In the genomic region with DNA sequence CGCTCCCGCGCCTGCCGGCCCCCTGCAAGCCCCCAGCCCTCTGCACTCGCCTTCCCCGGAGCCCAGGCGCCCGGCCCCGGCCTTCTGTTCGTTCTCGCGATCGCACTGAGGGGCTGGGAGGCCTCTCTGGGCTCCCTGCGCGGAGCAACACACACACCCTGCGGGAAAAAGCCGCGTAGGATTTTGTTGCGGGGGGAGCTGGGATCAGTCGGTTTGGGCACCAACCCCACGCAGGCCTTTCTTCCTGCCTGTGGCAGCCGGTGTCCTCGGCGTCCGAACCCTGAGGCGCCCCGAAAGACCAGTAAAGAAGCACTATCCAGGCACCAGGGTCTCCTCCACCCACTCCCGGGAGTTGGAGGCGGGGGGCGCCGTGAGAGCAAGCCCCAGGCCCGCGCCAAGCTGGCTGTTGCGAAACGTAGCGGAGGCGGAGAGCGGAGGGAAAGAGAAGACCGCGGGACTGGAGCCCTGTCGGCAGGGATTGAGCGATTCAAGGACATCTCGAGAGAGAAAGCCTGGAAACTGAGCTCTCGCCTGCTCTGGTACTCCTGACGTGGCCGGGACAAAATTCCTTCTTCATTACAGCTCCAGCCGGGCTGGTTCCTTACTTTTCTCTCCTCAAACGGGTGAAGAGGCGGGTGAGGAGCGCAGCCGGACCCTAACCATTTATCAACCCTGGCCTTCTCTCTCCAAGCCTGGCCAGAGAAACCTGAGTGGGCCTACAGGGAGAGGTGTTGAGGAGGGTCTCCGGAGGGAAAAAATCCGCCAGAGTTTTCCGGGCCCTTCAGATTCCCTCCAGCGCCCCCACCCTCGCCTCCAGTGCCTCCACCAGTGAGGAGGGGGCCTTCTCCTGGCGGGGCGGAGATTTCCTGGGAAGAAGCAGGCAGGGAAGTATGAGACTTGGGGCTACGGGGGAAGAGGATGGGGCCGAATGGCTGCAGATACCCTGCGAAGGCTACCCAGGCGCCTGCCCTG, we compare ENCODE assay signal across 11 cellular contexts. TPM values are rescaled to one million over a fixed set of nuclear protein-coding genes. Genes with fewer than 3 reads are reported as not detected.
DNase-seq lines count a peak whose midpoint lies in the region; ATAC-seq and TF ChIP-seq lines count a peak whose summit lies in the region.
"Had no signal": no experiment of that assay in that cellular context is flagged by ENCODE, and none has a peak within 500 bp of the region (broad histone marks: within the 10 kb centered on the region; RNA-seq: fewer than 3 reads in every experiment).

No MANE protein-coding gene starts in this region.

- no TSS peak for BruUV-seq in MCF 10A (replicated peaks; lab: Mats Ljungman, UMichigan)

- H3K36me3 ChIP-seq in breast epithelium, result no peaks in the 10 kb centered on the region
- no peaks in the 10 kb centered on the region for H3K36me3 ChIP-seq in upper lobe of right lung
- no peaks in the 10 kb centered on the region for H3K36me3 ChIP-seq in uterus

- H3K9me3 Mint-ChIP-seq in MCF 10A (ENCODE audit: unreplicated experiment), result no peaks in the 10 kb centered on the region
- no peaks in the 10 kb centered on the region for H3K9me3 Mint-ChIP-seq in nephron

- H3K4me3 ChIP-seq in breast epithelium (peak overlapping the region; percentile 40 to 71 (median 59)), epithelial cell of esophagus (ENCODE audit: low read length) (no peak overlapping the region), upper lobe of right lung (peak overlapping the region; percentile 28), uterus (peak overlapping the region in 1 of 2 donors; percentile 19)
- H3K4me3 ChIP-seq: A549 had no signal

- TF ChIP-seq CTCF in breast epithelium (IDR thresholded peaks at IDR 0.05) (no peak), MCF 10A (IDR thresholded peaks at IDR 0.05; ENCODE audit: unreplicated experiment) (no peak), epithelial cell of esophagus (IDR thresholded peaks at IDR 0.05; ENCODE audit: insufficient read depth, low read depth, low read length, missing control alignments) (no peak), nephron (IDR thresholded peaks at IDR 0.05; ENCODE audit: unreplicated experiment in 3 of 3) (no peak), upper lobe of right lung (IDR thresholded peaks at IDR 0.05) (no peak), uterus (IDR thresholded peaks at IDR 0.05) (no peak)

- H3K4me1 Mint-ChIP-seq in MCF 10A (ENCODE audit: insufficient read depth, unreplicated experiment), result peaks cover 5% of the 10 kb centered on the region
- peaks cover 85% of the 10 kb centered on the region for H3K4me1 Mint-ChIP-seq in nephron

- peaks cover 20% of the 10 kb centered on the region for H3K36me3 Mint-ChIP-seq in MCF 10A (ENCODE audit: insufficient read depth, unreplicated experiment)
- peaks cover 7% of the 10 kb centered on the region for H3K36me3 Mint-ChIP-seq in nephron (ENCODE audit: low read depth)

- POLR2A ChIA-PET in MCF 10A (lab: Yijun Ruan, JAX), result interaction anchor here (0.7 to 2.6 kb wide), 6 partner anchors 9 to 355 kb away, joined by 3 to 31 read pairs (median 4); partner anchors contain the start of gene SMUG1

- intact Hi-C loops in breast epithelium (cut with DNase I; ENCODE audit: low total_unique reads) (no loop called here), MCF 10A (cut with micrococcal nuclease) (no loop called here), upper lobe of right lung (cut with DNase I) (no loop called here), uterus (cut with DNase I; ENCODE audit: low total_unique reads) (no loop called here)

- H3K4me1 ChIP-seq in breast epithelium (peaks cover 5 to 7% of the 10 kb centered on the region in 2 donors), upper lobe of right lung (no peaks in the 10 kb centered on the region), uterus (no peaks in the 10 kb centered on the region)

- H3K27me3 ChIP-seq in breast epithelium (no peaks in the 10 kb centered on the region), upper lobe of right lung (peaks cover 93% of the 10 kb centered on the region), uterus (peaks cover 0 to 11% of the 10 kb centered on the region in 2 donors)

- no peak overlapping the region for H3K27ac Mint-ChIP-seq in MCF 10A (ENCODE audit: low read depth, unreplicated experiment)
- H3K27ac Mint-ChIP-seq in nephron, result peak overlapping the region; percentile 95 to 97 (median 95)

- no peaks in the 10 kb centered on the region for H3K27me3 Mint-ChIP-seq in MCF 10A (ENCODE audit: insufficient read depth, unreplicated experiment)
- H3K27me3 Mint-ChIP-seq in nephron (ENCODE audit: low read depth), result peaks cover 15% of the 10 kb centered on the region

- CTCF ChIA-PET in MCF 10A (lab: Yijun Ruan, JAX), result interaction anchor here (0.6 to 9.4 kb wide), 14 partner anchors 8 to 800 kb away, joined by 3 to 233 read pairs (median 5); partner anchors contain the start of genes HOXC8 and SMUG1

- ATAC-seq in upper lobe of right lung (no peak), GM18867 (IDR thresholded peaks at IDR 0.05; ENCODE audit: unreplicated experiment) (no peak)

- H3K27ac ChIP-seq in breast epithelium, result peak overlapping the region; percentile 84 to 89
- peak overlapping the region; percentile 61 for H3K27ac ChIP-seq in upper lobe of right lung
- no peak overlapping the region for H3K27ac ChIP-seq in uterus
- H3K27ac ChIP-seq: A549 had no signal

- H3K4me3 Mint-ChIP-seq in MCF 10A (ENCODE audit: unreplicated experiment), result no peak overlapping the region
- peak overlapping the region; percentile 67 to 87 (median 80) for H3K4me3 Mint-ChIP-seq in nephron

- no peaks in the 10 kb centered on the region for H3K9me3 ChIP-seq in breast epithelium
- no peaks in the 10 kb centered on the region for H3K9me3 ChIP-seq in upper lobe of right lung
- H3K9me3 ChIP-seq in uterus, result no peaks in the 10 kb centered on the region
- H3K9me3 ChIP-seq: A549 had no signal

- TF ChIP-seq POLR2A in breast epithelium (IDR thresholded peaks at IDR 0.05), result no peak
- no peak for TF ChIP-seq POLR2A in uterus (IDR thresholded peaks at IDR 0.05)

- no peak for DNase-seq in breast epithelium (ENCODE audit: low spot score in 2 of 2)
- no peak for DNase-seq in MCF 10A (ENCODE audit: unreplicated experiment)
- peak; percentile 30 for DNase-seq in epithelial cell of esophagus (ENCODE audit: low read depth)
- peak; percentile 58 for DNase-seq in upper lobe of right lung
- DNase-seq in OCI-M1 (lab: John Stamatoyannopoulos, UW), result no peak
- DNase-seq in uterus, result no peak
- DNase-seq: activated CD8-positive, alpha-beta memory T cell treated with anti-CD3 and anti-CD28 coated beads, Interleukin-2, amount 50 U/mL, for 4 hours; DMS 273 treated with DMSO at 0.1 percent for 48 hours had no signal

RNA-seq across cellular contexts. Expression of gene HOXC5, which starts 1.7 kb away (rescaled TPM):
- total RNA-seq in breast epithelium (under 1 TPM; 0.73 to 0.98 (median 0.96) TPM), MCF 10A (2022) (0.74 TPM in 1 of 2 replicates, not detected in the other), upper lobe of right lung (not detected), uterus (10 to 100 TPM in 1 of 4 donors, 1 to 10 TPM in 1, not detected in 2; 3.5 to 10.2 TPM)

RNA-seq across cellular contexts. Expression of gene HOXC6, which starts 2.9 kb away (rescaled TPM):
- total RNA-seq in breast epithelium (1 to 10 TPM; 3.3 to 4.1 (median 4.0) TPM), MCF 10A (2022) (7.1 and 11.5 TPM in 2 replicates), upper lobe of right lung (1.4 TPM), uterus (10 to 100 TPM in 1 of 4 donors, 1 to 10 TPM in 2, not detected in 1; 1.2 to 20.4 (median 2.1) TPM)

RNA-seq across cellular contexts. Expression of gene HOXC8, which starts 22.4 kb away (rescaled TPM):
- 1 to 10 TPM in 2 of 3 donors, under 1 TPM in 1; 0.73 to 5.4 (median 2.0) TPM for total RNA-seq in breast epithelium
- total RNA-seq in MCF 10A (2022), result 6.0 and 6.9 TPM in 2 replicates
- total RNA-seq in upper lobe of right lung, result 0.55 TPM
- total RNA-seq in uterus, result 1 to 10 TPM in 1 of 4 donors, under 1 TPM in 2, not detected in 1; 0.29 to 7.2 (median 0.35) TPM

RNA-seq across cellular contexts. Expression of gene HOXC4, which starts 22.5 kb away (rescaled TPM):
- total RNA-seq in breast epithelium (1 to 10 TPM; 1.8 to 2.3 (median 1.9) TPM), MCF 10A (2022) (1.7 and 1.8 TPM in 2 replicates), upper lobe of right lung (0.61 TPM), uterus (10 to 100 TPM in 1 of 4 donors, 1 to 10 TPM in 1, under 1 TPM in 1, not detected in 1; 0.83 to 28.6 (median 1.2) TPM)

RNA-seq across cellular contexts. Expression of gene HOXC9, which starts 31.2 kb away (rescaled TPM):
- total RNA-seq in breast epithelium (10 to 100 TPM in 1 of 3 donors, 1 to 10 TPM in 2; 3.8 to 16.8 (median 4.6) TPM), MCF 10A (2022) (5.2 and 6.0 TPM in 2 replicates), upper lobe of right lung (0.61 TPM), uterus (1 to 10 TPM in 3 of 4 donors, not detected in 1; 1.5 to 7.8 (median 1.7) TPM)

Comparison
In these comparisons a context has a peak if more than half of its experiments do, and no peak if none do; other contexts are left out.
1. DNase-seq: peak in epithelial cell of esophagus (single experiment) and upper lobe of right lung (single experiment); none in breast epithelium (0 of 2), MCF 10A (single experiment), OCI-M1 (single experiment) and uterus (0 of 2).
2. H3K27ac ChIP-seq: peak in breast epithelium (2 of 2) and upper lobe of right lung (single experiment); none in uterus (0 of 2).